ENCODE assay signal across 16 cellular contexts in genomic region chr5:146766013-146766412, GRCh38.
DNase-seq lines count a peak whose midpoint lies in the region; ATAC-seq, FAIRE-seq and TF ChIP-seq lines count a peak whose summit lies in the region.
"Had no signal": no experiment of that assay in that cellular context is flagged by ENCODE, and none has a peak within 500 bp of the region (broad histone marks: within the 10 kb centered on the region; RNA-seq: fewer than 3 reads in every experiment).

No MANE protein-coding gene starts in this region.

- intact Hi-C loops in CD4-positive, alpha-beta memory T cell (cut with micrococcal nuclease), result no loop called here

- no peak overlapping the region for H3K4me3 ChIP-seq in CD8-positive, alpha-beta memory T cell (ENCODE audit: low read length)
- no peak overlapping the region for H3K4me3 ChIP-seq in astrocyte (ENCODE audit: insufficient read depth, low read depth, low read length)
- H3K4me3 ChIP-seq in smooth muscle cell, result no peak overlapping the region
- no peak overlapping the region for H3K4me3 ChIP-seq in CD4-positive, alpha-beta memory T cell (ENCODE audit: low read length in 2 of 2)
- H3K4me3 ChIP-seq: BLaER1 treated with 17β-estradiol and CSF1 and Interleukin-3, amounts not matched to agents 10 nM and 100 nM had no signal

- H3K27me3 Mint-ChIP-seq in CD8-positive, alpha-beta memory T cell, result peaks cover 0 to 1% of the 10 kb centered on the region in 2 donors
- H3K27me3 Mint-ChIP-seq in astrocyte (ENCODE audit: low read depth, unreplicated experiment) (no peaks in the 10 kb centered on the region), immature natural killer cell (ENCODE audit: low read depth in 3 of 3) (peaks cover 0 to 4% (median 0%) of the 10 kb centered on the region in 3 donors)
- H3K27me3 Mint-ChIP-seq in CD4-positive, alpha-beta memory T cell, result no peaks in the 10 kb centered on the region
- H3K27me3 Mint-ChIP-seq: CD4-positive, CD25-positive, alpha-beta regulatory T cell had no signal

- peaks cover 1 to 4% (median 3%) of the 10 kb centered on the region in 3 donors for H3K36me3 Mint-ChIP-seq in CD8-positive, alpha-beta memory T cell
- H3K36me3 Mint-ChIP-seq in astrocyte (ENCODE audit: low read depth, unreplicated experiment), result no peaks in the 10 kb centered on the region
- peaks cover 0 to 7% (median 6%) of the 10 kb centered on the region in 3 donors for H3K36me3 Mint-ChIP-seq in immature natural killer cell
- H3K36me3 Mint-ChIP-seq in CD4-positive, alpha-beta memory T cell, result no peaks in the 10 kb centered on the region
- H3K36me3 Mint-ChIP-seq: CD4-positive, CD25-positive, alpha-beta regulatory T cell had no signal

- no peak for ATAC-seq in GM21360 (IDR thresholded peaks at IDR 0.05; ENCODE audit: unreplicated experiment)
- ATAC-seq: HCT116 had no signal

- no peak for FAIRE-seq in astrocyte (lab: Jason Lieb, UNC)
- FAIRE-seq: GM12892 had no signal

- H2AFZ ChIP-seq in astrocyte (ENCODE audit: low read depth, low read length), result no peak overlapping the region
- no peak overlapping the region for H2AFZ ChIP-seq in smooth muscle cell (ENCODE audit: low read depth)

- H3K9ac ChIP-seq in astrocyte (ENCODE audit: low read length) (no peak overlapping the region), smooth muscle cell (ENCODE audit: low read depth) (no peak overlapping the region)
- H3K9ac ChIP-seq: BLaER1 treated with 17β-estradiol and CSF1 and Interleukin-3, amounts not matched to agents 10 nM and 100 nM had no signal

- POLR2A ChIA-PET in CD8-positive, alpha-beta memory T cell (lab: Charles Lee), result no interaction called here
- POLR2A ChIA-PET in CD4-positive, alpha-beta memory T cell (lab: Charles Lee; ENCODE audit: partially characterized antibody), result interaction anchor here (1.5 to 2.1 kb wide), 2 partner anchors 12 to 13 kb away, joined by 3 to 8 read pairs; no protein-coding TSS in a partner anchor

- no peaks in the 10 kb centered on the region for H3K9me3 ChIP-seq in CD8-positive, alpha-beta memory T cell (ENCODE audit: low read length)
- H3K9me3 ChIP-seq in astrocyte (ENCODE audit: insufficient read depth, low read depth, low read length) (no peaks in the 10 kb centered on the region), smooth muscle cell (replicated peaks; ENCODE audit: low read depth) (no peaks in the 10 kb centered on the region)
- no peaks in the 10 kb centered on the region for H3K9me3 ChIP-seq in CD4-positive, alpha-beta memory T cell (ENCODE audit: control insufficient read depth in 1 of 2, low read length in 2 of 2)
- H3K9me3 ChIP-seq: BLaER1 treated with 17β-estradiol and CSF1 and Interleukin-3, amounts not matched to agents 10 nM and 100 nM had no signal

- CTCF ChIA-PET in CD8-positive, alpha-beta memory T cell (lab: Charles Lee), result no interaction called here
- CTCF ChIA-PET in CD4-positive, alpha-beta memory T cell (lab: Charles Lee; ENCODE audit: partially characterized antibody), result no interaction called here

- TF ChIP-seq CTCF in astrocyte (IDR thresholded peaks at IDR 0.05; ENCODE audit: insufficient read depth, low read depth, low read length) (no peak), smooth muscle cell (IDR thresholded peaks at IDR 0.05; ENCODE audit: borderline replicate concordance, insufficient read depth, poor library complexity, severe bottlenecking) (no peak)

- peak overlapping the region in 1 of 7 donors; percentile 58 for H3K4me3 Mint-ChIP-seq in CD8-positive, alpha-beta memory T cell
- H3K4me3 Mint-ChIP-seq in astrocyte (ENCODE audit: unreplicated experiment), result no peak overlapping the region
- H3K4me3 Mint-ChIP-seq in immature natural killer cell, result peak overlapping the region in 4 of 5 donors; percentile 50 to 72 (median 64)
- H3K4me3 Mint-ChIP-seq in CD4-positive, alpha-beta memory T cell, result no peak overlapping the region
- H3K4me3 Mint-ChIP-seq: CD4-positive, CD25-positive, alpha-beta regulatory T cell had no signal

- DNase-seq in CD8-positive, alpha-beta memory T cell, result no peak
- DNase-seq in astrocyte (ENCODE audit: low read depth) (peak; percentile 69), immature natural killer cell (no peak), smooth muscle cell (lab: John Stamatoyannopoulos, UW; ENCODE audit: unreplicated experiment) (no peak), T-helper 1 cell (no peak)
- DNase-seq in CD4-positive, alpha-beta memory T cell, result no peak
- DNase-seq: 8988T; AML-193; CD4-positive, CD25-positive, alpha-beta regulatory T cell; DMS79; GDM1; IMR-90 had no signal

- H3K79me2 ChIP-seq in astrocyte (ENCODE audit: insufficient read depth, low read length), result no peaks in the 10 kb centered on the region
- H3K79me2 ChIP-seq in smooth muscle cell (ENCODE audit: low read depth), result no peaks in the 10 kb centered on the region

- 84% methylated on average over 1 of the region's 1 CpG for WGBS in smooth muscle cell (ENCODE audit: low lambda C conversion rate)

- H3K4me1 Mint-ChIP-seq in CD8-positive, alpha-beta memory T cell, result peaks cover 35 to 60% (median 36%) of the 10 kb centered on the region in 3 donors
- H3K4me1 Mint-ChIP-seq in astrocyte (ENCODE audit: low read depth, unreplicated experiment), result peaks cover 11% of the 10 kb centered on the region
- H3K4me1 Mint-ChIP-seq in immature natural killer cell, result peaks cover 63 to 66% of the 10 kb centered on the region in 2 donors
- peaks cover 8 to 15% (median 12%) of the 10 kb centered on the region in 4 donors for H3K4me1 Mint-ChIP-seq in CD4-positive, alpha-beta memory T cell

- H3K27ac Mint-ChIP-seq in CD8-positive, alpha-beta memory T cell, result peak overlapping the region in 6 of 8 donors; percentile 48 to 93 (median 85)
- H3K27ac Mint-ChIP-seq in astrocyte (ENCODE audit: unreplicated experiment) (peak overlapping the region; percentile 28), immature natural killer cell (peak overlapping the region; percentile 91 to 95 (median 93))
- H3K27ac Mint-ChIP-seq in CD4-positive, alpha-beta memory T cell, result no peak overlapping the region
- H3K27ac Mint-ChIP-seq: CD4-positive, CD25-positive, alpha-beta regulatory T cell had no signal

- no peaks in the 10 kb centered on the region for H3K27me3 ChIP-seq in CD8-positive, alpha-beta memory T cell (ENCODE audit: insufficient read depth, low read length, poor library complexity, severe bottlenecking)
- no peaks in the 10 kb centered on the region for H3K27me3 ChIP-seq in astrocyte (ENCODE audit: insufficient read depth, low read length)
- H3K27me3 ChIP-seq in smooth muscle cell (ENCODE audit: low read depth), result no peaks in the 10 kb centered on the region
- H3K27me3 ChIP-seq in CD4-positive, alpha-beta memory T cell (ENCODE audit: insufficient read depth, low read length), result no peaks in the 10 kb centered on the region
- H3K27me3 ChIP-seq: BLaER1 treated with 17β-estradiol and CSF1 and Interleukin-3, amounts not matched to agents 10 nM and 100 nM had no signal

- H3K36me3 ChIP-seq in CD8-positive, alpha-beta memory T cell (ENCODE audit: insufficient read depth, low read length), result no peaks in the 10 kb centered on the region
- H3K36me3 ChIP-seq in astrocyte (ENCODE audit: insufficient read depth, low read length) (no peaks in the 10 kb centered on the region), smooth muscle cell (ENCODE audit: low read depth) (no peaks in the 10 kb centered on the region)
- no peaks in the 10 kb centered on the region for H3K36me3 ChIP-seq in CD4-positive, alpha-beta memory T cell (ENCODE audit: insufficient read depth, low read length)
- H3K36me3 ChIP-seq: BLaER1 treated with 17β-estradiol and CSF1 and Interleukin-3, amounts not matched to agents 10 nM and 100 nM had no signal

- no peaks in the 10 kb centered on the region for H3K9me3 Mint-ChIP-seq in CD8-positive, alpha-beta memory T cell
- H3K9me3 Mint-ChIP-seq in astrocyte (ENCODE audit: unreplicated experiment), result no peaks in the 10 kb centered on the region
- no peaks in the 10 kb centered on the region for H3K9me3 Mint-ChIP-seq in immature natural killer cell
- no peaks in the 10 kb centered on the region for H3K9me3 Mint-ChIP-seq in CD4-positive, alpha-beta memory T cell

- peaks cover 2% of the 10 kb centered on the region for H3F3A ChIP-seq in smooth muscle cell (ENCODE audit: low read depth)

- peak overlapping the region; percentile 22 for H3K27ac ChIP-seq in CD8-positive, alpha-beta memory T cell (ENCODE audit: low read depth, low read length)
- H3K27ac ChIP-seq in astrocyte (ENCODE audit: low read depth, low read length) (no peak overlapping the region), smooth muscle cell (ENCODE audit: low read depth) (no peak overlapping the region)
- H3K27ac ChIP-seq in CD4-positive, alpha-beta memory T cell (ENCODE audit: low read depth, low read length), result no peak overlapping the region
- H3K27ac ChIP-seq: BLaER1 treated with 17β-estradiol and CSF1 and Interleukin-3, amounts not matched to agents 10 nM and 100 nM had no signal

- H4K20me1 ChIP-seq in astrocyte (ENCODE audit: insufficient read depth, low read length) (no peaks in the 10 kb centered on the region), smooth muscle cell (ENCODE audit: low read depth) (no peaks in the 10 kb centered on the region)
- H4K20me1 ChIP-seq: BLaER1 treated with 17β-estradiol and CSF1 and Interleukin-3, amounts not matched to agents 10 nM and 100 nM had no signal

- H3K4me2 ChIP-seq in astrocyte (ENCODE audit: low read length), result no peak overlapping the region
- H3K4me2 ChIP-seq in smooth muscle cell, result peak overlapping the region; percentile 43
- H3K4me2 ChIP-seq: BLaER1 treated with 17β-estradiol and CSF1 and Interleukin-3, amounts not matched to agents 10 nM and 100 nM had no signal

- H3K4me1 ChIP-seq in CD8-positive, alpha-beta memory T cell (ENCODE audit: insufficient read depth, low read length), result peaks cover 18% of the 10 kb centered on the region
- H3K4me1 ChIP-seq in astrocyte (ENCODE audit: insufficient read depth, low read length) (peaks cover 8% of the 10 kb centered on the region), smooth muscle cell (ENCODE audit: low read depth) (no peaks in the 10 kb centered on the region)
- peaks cover 12% of the 10 kb centered on the region for H3K4me1 ChIP-seq in CD4-positive, alpha-beta memory T cell (ENCODE audit: insufficient read depth, low read length)
- H3K4me1 ChIP-seq: BLaER1 treated with 17β-estradiol and CSF1 and Interleukin-3, amounts not matched to agents 10 nM and 100 nM had no signal

Comparison
In these comparisons a context has a peak if more than half of its experiments do, and no peak if none do; other contexts are left out.
1. H3K27ac Mint-ChIP-seq: peak in CD8-positive, alpha-beta memory T cell (6 of 8), astrocyte (single experiment) and immature natural killer cell (6 of 6); none in CD4-positive, alpha-beta memory T cell (0 of 7).
2. H3K4me3 Mint-ChIP-seq: peak in immature natural killer cell (4 of 5); none in astrocyte (single experiment) and CD4-positive, alpha-beta memory T cell (0 of 8).